In genomic region chr21:43764576-43765495, GRCh38 we compare ENCODE assay signal across 22 cellular contexts. TPM values are rescaled to one million over a fixed set of nuclear protein-coding genes. Genes with fewer than 3 reads are reported as not detected.
DNase-seq lines count a peak whose midpoint lies in the region; ATAC-seq and TF ChIP-seq lines count a peak whose summit lies in the region.
"Had no signal": no experiment of that assay in that cellular context is flagged by ENCODE, and none has a peak within 500 bp of the region (broad histone marks: within the 10 kb centered on the region; RNA-seq: fewer than 3 reads in every experiment).

No MANE protein-coding gene starts in this region.

- H3K27me3 ChIP-seq in right atrium auricular region = no peaks in the 10 kb centered on the region
- H3K27me3 ChIP-seq: heart left ventricle, ovary, SJCRH30, upper lobe of right lung had no signal

- ATAC-seq in left ventricle myocardium superior = peak; percentile 7
- ATAC-seq in omental fat pad (ENCODE audit: low FRiP score) = no peak
- ATAC-seq: CD8-positive, alpha-beta T cell; upper lobe of right lung had no signal

- H3K9me3 ChIP-seq in right atrium auricular region = no peaks in the 10 kb centered on the region
- H3K9me3 ChIP-seq: ovary, SJCRH30, upper lobe of right lung had no signal

- TF ChIP-seq CTCF in right atrium auricular region (IDR thresholded peaks at IDR 0.05) (no peak), astrocyte of the spinal cord (IDR thresholded peaks at IDR 0.05; ENCODE audit: low read depth, low read length) (no peak), omental fat pad (IDR thresholded peaks at IDR 0.05) (no peak)

- H3K4me1 ChIP-seq in right atrium auricular region = peaks cover 0 to 18% of the 10 kb centered on the region in 2 donors
- H3K4me1 ChIP-seq: SJCRH30 had no signal

- peaks cover 6% of the 10 kb centered on the region for H3K36me3 ChIP-seq in right atrium auricular region
- H3K36me3 ChIP-seq: ovary, SJCRH30 had no signal

- no peak for DNase-seq in left ventricle myocardium superior
- no peak for DNase-seq in right atrium auricular region (ENCODE audit: low spot score)
- peak; percentile 41 for DNase-seq in astrocyte of the spinal cord (ENCODE audit: low read depth, low spot score)
- DNase-seq in iris pigment epithelial cell (ENCODE audit: low read depth) = peak; percentile 36
- DNase-seq in nucleus accumbens (lab: John Stamatoyannopoulos, UW) = no peak
- no peak for DNase-seq in omental fat pad (ENCODE audit: low spot score)
- no peak for DNase-seq in D341Med (ENCODE audit: low spot score)
- DNase-seq in NCI-H510A treated with DMSO at 0.1 percent for 48 hours (lab: John Stamatoyannopoulos, UW) = no peak
- DNase-seq: ACHN; activated CD4-positive, alpha-beta memory T cell treated with anti-CD3 and anti-CD28 coated beads for 36 hours; activated naive CD8-positive, alpha-beta T cell treated with anti-CD3 and anti-CD28 coated beads, Interleukin-2, amount 10 ng/mL, durations not matched to agents 7 days and 5 days; activated T-cell treated with anti-CD3 and anti-CD28 coated beads, Interleukin-2, amount 50 U/mL, for 48 hours; CD8-positive, alpha-beta T cell; central memory CD4-positive, alpha-beta T cell; GDM1; heart left ventricle; NCI-H1436; NCI-H226; ovary; SJCRH30; stimulated activated naive CD4-positive, alpha-beta T cell; upper lobe of right lung had no signal

- peak overlapping the region in 1 of 2 donors; percentile 21 for H3K27ac ChIP-seq in right atrium auricular region
- H3K27ac ChIP-seq: heart left ventricle, ovary, SJCRH30, upper lobe of right lung had no signal

- intact Hi-C loops in left ventricle myocardium superior (cut with micrococcal nuclease) = no loop called here

- in situ Hi-C loops in astrocyte of the spinal cord (cut with HindIII; ENCODE audit: low sequenced_read_pairs) = no loop called here

- no peak overlapping the region for H3K4me3 ChIP-seq in right atrium auricular region
- H3K4me3 ChIP-seq in astrocyte of the spinal cord (ENCODE audit: low read depth, low read length) = no peak overlapping the region
- H3K4me3 ChIP-seq: heart left ventricle, ovary, SJCRH30, upper lobe of right lung had no signal

RNA-seq across cellular contexts. Expression of gene CSTB, which starts 11.3 kb away (rescaled TPM):
- 37.6 TPM for total RNA-seq in left ventricle myocardium superior
- total RNA-seq in right atrium auricular region = 1 to 10 TPM; 8.3 to 8.4 TPM
- 10 to 100 TPM in 3 of 4 donors, 1 to 10 TPM in 1; 8.0 to 27.9 (median 17.7) TPM for total RNA-seq in omental fat pad

RNA-seq across cellular contexts. Expression of gene RRP1, which starts 24.5 kb away (rescaled TPM):
- total RNA-seq in left ventricle myocardium superior (13.5 TPM), right atrium auricular region (1 to 10 TPM; 5.7 to 10.0 TPM), omental fat pad (10 to 100 TPM; 22.0 to 66.8 (median 25.4) TPM)

RNA-seq across cellular contexts. Expression of gene PDXK, which starts 45.9 kb away (rescaled TPM):
- total RNA-seq in left ventricle myocardium superior (117 TPM), right atrium auricular region (10 to 100 TPM; 29.1 to 45.7 TPM), omental fat pad (100 to 1,000 TPM in 2 of 4 donors, 10 to 100 TPM in 2; 58.8 to 111 (median 93.5) TPM)

Comparison
In these comparisons a context has a peak if more than half of its experiments do, and no peak if none do; other contexts are left out.
1. DNase-seq: peak in astrocyte of the spinal cord (single experiment) and iris pigment epithelial cell (single experiment); none in left ventricle myocardium superior (single experiment), right atrium auricular region (single experiment), nucleus accumbens (0 of 56), omental fat pad (single experiment), D341Med (single experiment) and NCI-H510A treated with DMSO at 0.1 percent for 48 hours (single experiment).